In genomic region chr1:25232027-25232865, GRCh38 we compare ENCODE assay signal across 1 cellular context.
A peak's percentile ranks its signal among the peaks of the same experiment; 100 is the strongest.
TF ChIP-seq lines count a peak whose summit lies in the region.

Gene SYF2, minus strand, starts transcription at chr1:25232502. Its CDS starts 35 bp downstream, at chr1:25232467.

TF ChIP-seq in HepG2, 621 proteins besides CTCF, POLR2A, EP300 and RAD21 (continued from another document and continues in another):
- TF ChIP-seq PAXIP1 (CRISPR knock-in tag; conservative IDR thresholded peaks at IDR 0.05): no peak
- no peak for TF ChIP-seq HES4 (CRISPR knock-in tag; IDR thresholded peaks at IDR 0.05; ENCODE audit: borderline replicate concordance)
- peak; percentile 56; the same call in 1 of the 2 replicates for TF ChIP-seq KLF11 (CRISPR knock-in tag; IDR thresholded peaks at IDR 0.05)
- TF ChIP-seq YEATS4 (CRISPR knock-in tag; IDR thresholded peaks at IDR 0.05; ENCODE audit: borderline replicate concordance): peak; percentile 48; the same call in 1 of the 2 replicates
- TF ChIP-seq ZNF225 (CRISPR knock-in tag; IDR thresholded peaks at IDR 0.05): no peak; the same call in 1 of the 2 replicates
- TF ChIP-seq PTBP1 (IDR thresholded peaks at IDR 0.05; ENCODE audit: low read depth, low read length, poor library complexity, severe bottlenecking): no peak
- TF ChIP-seq SRY (CRISPR knock-in tag; IDR thresholded peaks at IDR 0.05): peak; percentile 86; the same call in 1 of the 2 replicates
- no peak for TF ChIP-seq ZUFSP (CRISPR knock-in tag; IDR thresholded peaks at IDR 0.05; ENCODE audit: borderline replicate concordance)
- TF ChIP-seq ZNF746 (CRISPR knock-in tag; IDR thresholded peaks at IDR 0.05): no peak
- no peak for TF ChIP-seq ZMYM2 (CRISPR knock-in tag; IDR thresholded peaks at IDR 0.05)
- TF ChIP-seq ZBTB7B (CRISPR knock-in tag; IDR thresholded peaks at IDR 0.05): peak; percentile 92
- TF ChIP-seq ZNF772 (CRISPR knock-in tag; IDR thresholded peaks at IDR 0.05): 0 out of 2 replicates have a peak, but pooled peaks have one; percentile 14
- no peak for TF ChIP-seq REL (CRISPR knock-in tag; conservative IDR thresholded peaks at IDR 0.05)
- TF ChIP-seq TOE1 (CRISPR knock-in tag; IDR thresholded peaks at IDR 0.05): no peak
- TF ChIP-seq RARA (CRISPR knock-in tag; IDR thresholded peaks at IDR 0.05): no peak; the same call in 1 of the 2 replicates
- TF ChIP-seq ZNF605 (CRISPR knock-in tag; IDR thresholded peaks at IDR 0.05): no peak; the same call in 1 of the 2 replicates
- peak; percentile 98 for TF ChIP-seq HNRNPLL (IDR thresholded peaks at IDR 0.05; ENCODE audit: low read depth, low read length, poor library complexity, severe bottlenecking)
- no peak for TF ChIP-seq ZNF441 (CRISPR knock-in tag; IDR thresholded peaks at IDR 0.05; ENCODE audit: borderline replicate concordance)
- TF ChIP-seq ZBTB46 (CRISPR knock-in tag; IDR thresholded peaks at IDR 0.05; ENCODE audit: borderline replicate concordance): no peak
- TF ChIP-seq THAP8 (CRISPR knock-in tag; IDR thresholded peaks at IDR 0.05; ENCODE audit: borderline replicate concordance): no peak
- no peak for TF ChIP-seq LBX2 (CRISPR knock-in tag; IDR thresholded peaks at IDR 0.05; ENCODE audit: borderline replicate concordance)
- TF ChIP-seq HMGXB3 (CRISPR knock-in tag; IDR thresholded peaks at IDR 0.05; ENCODE audit: borderline replicate concordance): no peak
- no peak for TF ChIP-seq ARID2 (CRISPR knock-in tag; IDR thresholded peaks at IDR 0.05; ENCODE audit: borderline replicate concordance)
- 0 out of 2 replicates have a peak, but pooled peaks have one; percentile 41 for TF ChIP-seq ISL2 (CRISPR knock-in tag; IDR thresholded peaks at IDR 0.05)
- TF ChIP-seq ZGPAT (CRISPR knock-in tag; IDR thresholded peaks at IDR 0.05): no peak
- no peak for TF ChIP-seq RCOR2 (CRISPR knock-in tag; IDR thresholded peaks at IDR 0.05)
- TF ChIP-seq ZNF12 (CRISPR knock-in tag; IDR thresholded peaks at IDR 0.05): no peak
- no peak for TF ChIP-seq ZNF383 (CRISPR knock-in tag; IDR thresholded peaks at IDR 0.05; ENCODE audit: borderline replicate concordance)
- no peak for TF ChIP-seq GRHL1 (CRISPR knock-in tag; conservative IDR thresholded peaks at IDR 0.05)
- no peak for TF ChIP-seq NFKBIZ (CRISPR knock-in tag; IDR thresholded peaks at IDR 0.05)
- TF ChIP-seq PPARG (CRISPR knock-in tag; conservative IDR thresholded peaks at IDR 0.05): no peak; the same call in 1 of the 2 replicates
- no peak for TF ChIP-seq SRSF4 (IDR thresholded peaks at IDR 0.05; ENCODE audit: low read depth, low read length, poor library complexity, severe bottlenecking)
- TF ChIP-seq KDM1A (CRISPR knock-in tag; IDR thresholded peaks at IDR 0.05): no peak
- peak; percentile 100 for TF ChIP-seq FOXK2 (IDR thresholded peaks at IDR 0.05)
- no peak for TF ChIP-seq KLF6 (CRISPR knock-in tag; IDR thresholded peaks at IDR 0.05)
- TF ChIP-seq NCOA5 (CRISPR knock-in tag; IDR thresholded peaks at IDR 0.05): no peak
- TF ChIP-seq SMYD3 (CRISPR knock-in tag; IDR thresholded peaks at IDR 0.05): no peak
- TF ChIP-seq RNF219 (CRISPR knock-in tag; IDR thresholded peaks at IDR 0.05): no peak
- TF ChIP-seq BCLAF1 (IDR thresholded peaks at IDR 0.05): no peak
- TF ChIP-seq PAX8 (CRISPR knock-in tag; IDR thresholded peaks at IDR 0.05; ENCODE audit: borderline replicate concordance): no peak
- TF ChIP-seq RNF2 (conservative IDR thresholded peaks at IDR 0.05; ENCODE audit: low read depth): no peak
